In genomic region chr21:42386034-42386591, GRCh38 we compare ENCODE assay signal across 2 cellular contexts.
TF ChIP-seq lines count a peak whose summit lies in the region.

No MANE protein-coding gene starts in this region.

TF ChIP-seq in K562, 482 proteins besides CTCF, POLR2A, EP300 and RAD21:
- TF ChIP-seq EWSR1 (IDR thresholded peaks at IDR 0.05; ENCODE audit: borderline replicate concordance, low read depth, partially characterized antibody) (no peak), CEBPG (CRISPR knock-in tag; IDR thresholded peaks at IDR 0.05) (no peak; the same call in 1 of the 2 replicates), CEBPG (tag; conservative IDR thresholded peaks at IDR 0.05 in 1 of 2, IDR thresholded peaks at IDR 0.05 in 1 of 2) (peak in 1 of 2 experiments; percentile 48; a peak in 2 of 4 replicates), NFIC (IDR thresholded peaks at IDR 0.05) (no peak), CEBPB (tag; IDR thresholded peaks at IDR 0.05) (peak; percentile 46)
- TF ChIP-seq, protein P1, sequence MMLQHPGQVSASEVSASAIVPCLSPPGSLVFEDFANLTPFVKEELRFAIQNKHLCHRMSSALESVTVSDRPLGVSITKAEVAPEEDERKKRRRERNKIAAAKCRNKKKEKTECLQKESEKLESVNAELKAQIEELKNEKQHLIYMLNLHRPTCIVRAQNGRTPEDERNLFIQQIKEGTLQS (IDR thresholded peaks at IDR 0.05), result peak; percentile 41
- TF ChIP-seq, protein P1 (CRISPR knock-in tag; conservative IDR thresholded peaks at IDR 0.05), result no peak

TF ChIP-seq in liver, 16 proteins besides CTCF, POLR2A, EP300 and RAD21:
- TF ChIP-seq FOXA2 (IDR thresholded peaks at IDR 0.05) (peak; percentile 41), TAF1 (conservative IDR thresholded peaks at IDR 0.05) (no peak), FOXA1 (IDR thresholded peaks at IDR 0.05) (peak; percentile 28), RXRA (IDR thresholded peaks at IDR 0.05) (peak; percentile 61 to 66), GABPA (IDR thresholded peaks at IDR 0.05 in 1 of 2, conservative IDR thresholded peaks at IDR 0.05 in 1 of 2) (no peak), YY1 (IDR thresholded peaks at IDR 0.05) (peak; percentile 39), HNF4A (conservative IDR thresholded peaks at IDR 0.05) (peak; percentile 35 to 49), SP1 (IDR thresholded peaks at IDR 0.05) (peak; percentile 43)
- TF ChIP-seq, protein P1 (IDR thresholded peaks at IDR 0.05), result peak; percentile 59
TF ChIP-seq in liver: peak in this region for 7.
